Comparison of ENCODE assay signal across 18 cellular contexts in genomic region chr15:45385568-45385967, GRCh38. TPM values are rescaled to one million over a fixed set of nuclear protein-coding genes. Genes with fewer than 3 reads are reported as not detected.
"Had no signal": no experiment of that assay in that cellular context is flagged by ENCODE, and none has a peak within 500 bp of the region (broad histone marks: within the 10 kb centered on the region; RNA-seq: fewer than 3 reads in every experiment).

No MANE protein-coding gene starts in this region.

- H3K4me3 ChIP-seq: adrenal gland, left lung, sigmoid colon, SJSA1, spleen had no signal

- H3K27me3 Mint-ChIP-seq: memory B cell had no signal

- H3K9me3 Mint-ChIP-seq: activated naive CD4-positive, alpha-beta T cell treated with anti-CD3 and anti-CD28 coated beads, Interleukin-2, amount 50 U/mL, for 72 hours; activated T-helper 1 cell treated with anti-CD3 and anti-CD28 coated beads, Interleukin-12 subunit alpha, Interleukin-12 subunit beta, Interleukin-2, Interleukin-4 antibody, amounts not matched to agents 30 ng/mL and 10 ng/mL and 1 ng/mL, durations not matched to agents 14 hours and 24 hours and 36 hours; memory B cell; naive thymus-derived CD4-positive, alpha-beta T cell; T-helper 1 cell treated with Interleukin-12 subunit alpha and Interleukin-12 subunit beta and Interleukin-4 antibody, amounts not matched to agents 30 μg/mL and 1 μg/mL, for 36 hours had no signal

- H3K27me3 ChIP-seq: adrenal gland, sigmoid colon, spleen had no signal

- H3K9me3 ChIP-seq: adrenal gland, left lung, sigmoid colon, SJSA1, spleen had no signal

- H3K4me1 ChIP-seq: left lung, SJSA1, spleen had no signal

- H3K27ac Mint-ChIP-seq: activated naive CD4-positive, alpha-beta T cell treated with anti-CD3 and anti-CD28 coated beads, Interleukin-2, amount 50 U/mL, for 72 hours; activated T-helper 1 cell treated with anti-CD3 and anti-CD28 coated beads, Interleukin-12 subunit alpha, Interleukin-12 subunit beta, Interleukin-2, Interleukin-4 antibody, amounts not matched to agents 30 ng/mL and 10 ng/mL and 1 ng/mL, durations not matched to agents 14 hours and 24 hours and 36 hours; memory B cell; naive thymus-derived CD4-positive, alpha-beta T cell; T-helper 1 cell treated with Interleukin-12 subunit alpha and Interleukin-12 subunit beta and Interleukin-4 antibody, amounts not matched to agents 30 μg/mL and 1 μg/mL, for 36 hours had no signal

- H3K4me1 Mint-ChIP-seq: naive thymus-derived CD4-positive, alpha-beta T cell had no signal

- H3K36me3 Mint-ChIP-seq: activated naive CD4-positive, alpha-beta T cell treated with anti-CD3 and anti-CD28 coated beads, Interleukin-2, amount 50 U/mL, for 72 hours; memory B cell; naive thymus-derived CD4-positive, alpha-beta T cell had no signal

- H3K36me3 ChIP-seq: adrenal gland, left lung, sigmoid colon, SJSA1, spleen had no signal

- ATAC-seq: activated naive CD4-positive, alpha-beta T cell treated with anti-CD3 and anti-CD28 coated beads, Interleukin-2, amount 50 U/mL, for 72 hours; foreskin keratinocyte; left lung; naive thymus-derived CD4-positive, alpha-beta T cell had no signal

- H3K4me3 Mint-ChIP-seq: activated T-helper 1 cell treated with anti-CD3 and anti-CD28 coated beads, Interleukin-12 subunit alpha, Interleukin-12 subunit beta, Interleukin-2, Interleukin-4 antibody, amounts not matched to agents 30 ng/mL and 10 ng/mL and 1 ng/mL, durations not matched to agents 14 hours and 24 hours and 36 hours; memory B cell; naive thymus-derived CD4-positive, alpha-beta T cell; T-helper 1 cell treated with Interleukin-12 subunit alpha and Interleukin-12 subunit beta and Interleukin-4 antibody, amounts not matched to agents 30 μg/mL and 1 μg/mL, for 36 hours had no signal

- DNase-seq: activated CD4-positive, alpha-beta T cell treated with anti-CD3 and anti-CD28 coated beads, Interleukin-2, amount 50 U/mL, for 4 hours; activated gamma-delta T cell treated with Interleukin-2 at 50 U/mL for 16 hours; activated T-cell treated with anti-CD3 and anti-CD28 coated beads for 4 hours; adrenal gland; foreskin keratinocyte; glutamatergic neuron; left lung; naive thymus-derived CD4-positive, alpha-beta T cell; sigmoid colon; spleen; stimulated activated naive CD4-positive, alpha-beta T cell; trophoblast cell had no signal

- H3K27ac ChIP-seq: foreskin keratinocyte, left lung, SJSA1 had no signal

RNA-seq across cellular contexts. Expression of gene GATM, which starts 7.2 kb away (rescaled TPM):
- total RNA-seq: osteocyte, SJSA1 had no signal
